ENCODE assay signal across 10 cellular contexts in the genomic region with DNA sequence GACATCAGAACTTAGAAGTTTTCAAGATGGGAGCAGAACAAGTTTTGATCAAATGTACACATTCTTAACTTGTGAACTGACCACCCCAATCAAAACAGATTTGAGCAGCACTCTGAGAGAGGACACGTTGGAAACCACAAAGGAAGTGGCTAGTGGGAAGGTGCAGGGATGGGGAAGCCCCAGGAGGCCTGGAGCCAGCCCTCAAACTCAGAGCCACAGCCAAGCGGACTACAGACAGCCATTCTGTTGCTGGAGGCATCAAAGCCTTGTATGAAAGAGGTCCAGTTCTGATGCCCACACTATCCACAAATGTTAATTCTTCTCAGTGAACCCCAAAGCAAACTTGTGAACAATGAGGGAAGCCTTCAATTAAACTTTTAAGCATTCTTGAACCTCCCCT.
DNase-seq lines count a peak whose midpoint lies in the region; ATAC-seq, FAIRE-seq and TF ChIP-seq lines count a peak whose summit lies in the region.
"Had no signal": no experiment of that assay in that cellular context is flagged by ENCODE, and none has a peak within 500 bp of the region (broad histone marks: within the 10 kb centered on the region; RNA-seq: fewer than 3 reads in every experiment).

No MANE protein-coding gene starts in this region.

- DNase-seq in stimulated activated CD4-positive, alpha-beta T cell treated with anti-CD3 and anti-CD28 coated beads, Interleukin-1b, Interleukin-23, amount 100 ng/mL, for 48 hours = peak; percentile 14
- DNase-seq in stimulated activated CD4-positive, alpha-beta T cell treated with anti-CD3 and anti-CD28 coated beads, Interleukin-12 subunit alpha, Interleukin-12 subunit beta, amount 100 ng/mL, for 4 hours = no peak
- peak; percentile 34 for DNase-seq in NOMO-1 treated with DMSO at 0.1 percent for 48 hours (lab: John Stamatoyannopoulos, UW; ENCODE audit: unreplicated experiment)
- DNase-seq in mammary epithelial cell = peak; percentile 68
- peak; percentile 37 for DNase-seq in urothelium cell line (ENCODE audit: low spot score)
- no peak for DNase-seq in central memory CD4-positive, alpha-beta T cell

- H3K79me2 ChIP-seq in mammary epithelial cell (ENCODE audit: insufficient read depth, low read length) = no peaks in the 10 kb centered on the region
- H3K79me2 ChIP-seq: hepatocyte, parathyroid adenoma had no signal

- 0% methylated on average over 2 of the region's 2 CpGs for WGBS in mammary epithelial cell (ENCODE audit: low coverage, missing lambda C conversion rate)

- H4K20me1 ChIP-seq in mammary epithelial cell (ENCODE audit: insufficient read depth, low read length) = no peaks in the 10 kb centered on the region

- no peaks in the 10 kb centered on the region for H3K9me3 ChIP-seq in mammary epithelial cell (replicated peaks; ENCODE audit: insufficient read depth, low read length)

- in situ Hi-C loops in mammary epithelial cell (cut with MboI; ENCODE audit: low sequenced_read_pairs in 2 of 2) = no loop called here

- no peak overlapping the region for H3K9ac ChIP-seq in mammary epithelial cell (ENCODE audit: insufficient read depth, low read length)
- H3K9ac ChIP-seq: parathyroid adenoma had no signal

- BruUV-seq in mammary epithelial cell (replicated peaks; lab: Mats Ljungman, UMichigan) = no TSS peak

- dilution Hi-C loops in mammary epithelial cell (cut with HindIII; ENCODE audit: low sequenced_read_pairs) = no loop called here

- intact Hi-C loops in mammary epithelial cell (cut with micrococcal nuclease) = no loop called here

- no peak overlapping the region for H2AFZ ChIP-seq in mammary epithelial cell (ENCODE audit: low read depth, low read length)
- H2AFZ ChIP-seq: hepatocyte, parathyroid adenoma had no signal

- ATAC-seq in GM18909 (IDR thresholded peaks at IDR 0.05; ENCODE audit: poor library complexity, unreplicated experiment) (no peak), GM18868 (IDR thresholded peaks at IDR 0.05; ENCODE audit: unreplicated experiment) (no peak)

- TF ChIP-seq CTCF in mammary epithelial cell (conservative IDR thresholded peaks at IDR 0.05 in 1 of 2, IDR thresholded peaks at IDR 0.05 in 1 of 2; ENCODE audit: extremely low read depth in 1 of 2, insufficient read depth in 1 of 2, low read depth in 1 of 2, low read length in 2 of 2) = no peak

- H3K4me2 ChIP-seq in mammary epithelial cell (ENCODE audit: insufficient read depth, low read depth, low read length) = peak overlapping the region; percentile 12
- H3K4me2 ChIP-seq: hepatocyte had no signal

- CTCF ChIA-PET in mammary epithelial cell (lab: Charles Lee; ENCODE audit: low non-redundant PET) = no interaction called here

- peaks cover 3% of the 10 kb centered on the region for H3K4me1 ChIP-seq in mammary epithelial cell (ENCODE audit: insufficient read depth, low read length)
- H3K4me1 ChIP-seq: parathyroid adenoma had no signal

- no peak overlapping the region for H3K4me3 ChIP-seq in mammary epithelial cell (replicated peaks in 1 of 3; ENCODE audit: insufficient read depth in 1 of 3, low read depth in 2 of 3, low read length in 3 of 3)
- H3K4me3 ChIP-seq: hepatocyte had no signal

- H3K27me3 ChIP-seq in mammary epithelial cell (ENCODE audit: insufficient read depth, low read length) = peaks cover 18% of the 10 kb centered on the region
- H3K27me3 ChIP-seq: hepatocyte had no signal

- H3K36me3 ChIP-seq in mammary epithelial cell (ENCODE audit: insufficient read depth, low read length) = no peaks in the 10 kb centered on the region

- H3K27ac ChIP-seq in mammary epithelial cell (ENCODE audit: insufficient read depth, low read depth, low read length) = no peak overlapping the region
- H3K27ac ChIP-seq: hepatocyte, parathyroid adenoma had no signal

- FAIRE-seq in urothelium cell line (lab: Jason Lieb, UNC) = no peak

Comparison
In these comparisons a context has a peak if more than half of its experiments do, and no peak if none do; other contexts are left out.
1. DNase-seq: peak in stimulated activated CD4-positive, alpha-beta T cell treated with anti-CD3 and anti-CD28 coated beads, Interleukin-1b, Interleukin-23, amount 100 ng/mL, for 48 hours (single experiment), NOMO-1 treated with DMSO at 0.1 percent for 48 hours (single experiment), mammary epithelial cell (single experiment) and urothelium cell line (single experiment); none in stimulated activated CD4-positive, alpha-beta T cell treated with anti-CD3 and anti-CD28 coated beads, Interleukin-12 subunit alpha, Interleukin-12 subunit beta, amount 100 ng/mL, for 4 hours (single experiment) and central memory CD4-positive, alpha-beta T cell (single experiment).